Comparison of ENCODE assay signal across 1 cellular context in the genomic region with DNA sequence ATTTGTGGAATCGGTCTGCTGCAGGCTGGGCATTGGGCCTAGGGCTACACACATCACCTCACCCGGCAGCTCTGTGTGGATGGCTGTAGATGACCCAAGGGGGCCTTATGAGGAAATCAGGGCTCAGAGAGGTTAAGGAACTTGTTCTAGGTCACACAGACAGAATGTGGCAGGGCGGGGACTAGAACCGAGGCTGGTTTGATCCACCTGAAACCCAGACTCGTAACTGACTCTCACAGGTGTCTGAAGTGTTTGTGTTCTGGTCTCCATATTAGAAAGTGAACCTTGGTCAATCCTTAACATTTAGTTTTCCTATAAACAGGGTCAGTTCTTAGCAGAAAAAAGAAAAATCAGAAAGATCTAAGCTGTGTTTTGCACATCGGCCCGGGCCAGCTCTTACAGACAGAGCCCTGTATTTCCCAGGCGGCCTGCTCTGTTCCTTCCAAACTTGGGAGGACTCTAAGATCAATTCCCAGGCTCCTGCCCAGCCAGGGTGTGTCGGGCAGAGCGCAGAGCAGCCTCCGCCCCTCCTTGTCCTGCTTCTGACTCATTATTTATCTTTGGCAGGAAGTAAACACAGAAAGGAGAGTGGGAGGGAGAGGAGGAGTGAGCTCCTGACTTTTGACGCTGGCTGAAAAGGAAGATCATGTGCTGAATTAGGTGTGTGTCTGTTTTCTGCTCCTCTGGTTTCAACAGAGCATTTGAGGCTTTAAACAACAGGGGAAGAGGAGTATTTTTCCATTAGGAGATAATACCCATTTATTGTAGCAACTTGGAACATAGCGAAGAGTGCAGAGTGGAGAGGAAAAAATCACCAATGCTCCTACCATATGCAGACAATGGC.
A peak's percentile ranks its signal among the peaks of the same experiment; 100 is the strongest.
TF ChIP-seq lines count a peak whose summit lies in the region.

No MANE protein-coding gene starts in this region.

TF ChIP-seq in HepG2, 621 proteins besides CTCF, POLR2A, EP300 and RAD21 (continued from another document and continues in another):
- peak; percentile 91; the same call in 1 of the 2 replicates for TF ChIP-seq RERE (CRISPR knock-in tag; IDR thresholded peaks at IDR 0.05; ENCODE audit: low read depth)
- no peak for TF ChIP-seq NR3C1 (CRISPR knock-in tag; IDR thresholded peaks at IDR 0.05)
- TF ChIP-seq ZNF235 (CRISPR knock-in tag; IDR thresholded peaks at IDR 0.05; ENCODE audit: borderline replicate concordance): no peak
- TF ChIP-seq, protein P1, sequence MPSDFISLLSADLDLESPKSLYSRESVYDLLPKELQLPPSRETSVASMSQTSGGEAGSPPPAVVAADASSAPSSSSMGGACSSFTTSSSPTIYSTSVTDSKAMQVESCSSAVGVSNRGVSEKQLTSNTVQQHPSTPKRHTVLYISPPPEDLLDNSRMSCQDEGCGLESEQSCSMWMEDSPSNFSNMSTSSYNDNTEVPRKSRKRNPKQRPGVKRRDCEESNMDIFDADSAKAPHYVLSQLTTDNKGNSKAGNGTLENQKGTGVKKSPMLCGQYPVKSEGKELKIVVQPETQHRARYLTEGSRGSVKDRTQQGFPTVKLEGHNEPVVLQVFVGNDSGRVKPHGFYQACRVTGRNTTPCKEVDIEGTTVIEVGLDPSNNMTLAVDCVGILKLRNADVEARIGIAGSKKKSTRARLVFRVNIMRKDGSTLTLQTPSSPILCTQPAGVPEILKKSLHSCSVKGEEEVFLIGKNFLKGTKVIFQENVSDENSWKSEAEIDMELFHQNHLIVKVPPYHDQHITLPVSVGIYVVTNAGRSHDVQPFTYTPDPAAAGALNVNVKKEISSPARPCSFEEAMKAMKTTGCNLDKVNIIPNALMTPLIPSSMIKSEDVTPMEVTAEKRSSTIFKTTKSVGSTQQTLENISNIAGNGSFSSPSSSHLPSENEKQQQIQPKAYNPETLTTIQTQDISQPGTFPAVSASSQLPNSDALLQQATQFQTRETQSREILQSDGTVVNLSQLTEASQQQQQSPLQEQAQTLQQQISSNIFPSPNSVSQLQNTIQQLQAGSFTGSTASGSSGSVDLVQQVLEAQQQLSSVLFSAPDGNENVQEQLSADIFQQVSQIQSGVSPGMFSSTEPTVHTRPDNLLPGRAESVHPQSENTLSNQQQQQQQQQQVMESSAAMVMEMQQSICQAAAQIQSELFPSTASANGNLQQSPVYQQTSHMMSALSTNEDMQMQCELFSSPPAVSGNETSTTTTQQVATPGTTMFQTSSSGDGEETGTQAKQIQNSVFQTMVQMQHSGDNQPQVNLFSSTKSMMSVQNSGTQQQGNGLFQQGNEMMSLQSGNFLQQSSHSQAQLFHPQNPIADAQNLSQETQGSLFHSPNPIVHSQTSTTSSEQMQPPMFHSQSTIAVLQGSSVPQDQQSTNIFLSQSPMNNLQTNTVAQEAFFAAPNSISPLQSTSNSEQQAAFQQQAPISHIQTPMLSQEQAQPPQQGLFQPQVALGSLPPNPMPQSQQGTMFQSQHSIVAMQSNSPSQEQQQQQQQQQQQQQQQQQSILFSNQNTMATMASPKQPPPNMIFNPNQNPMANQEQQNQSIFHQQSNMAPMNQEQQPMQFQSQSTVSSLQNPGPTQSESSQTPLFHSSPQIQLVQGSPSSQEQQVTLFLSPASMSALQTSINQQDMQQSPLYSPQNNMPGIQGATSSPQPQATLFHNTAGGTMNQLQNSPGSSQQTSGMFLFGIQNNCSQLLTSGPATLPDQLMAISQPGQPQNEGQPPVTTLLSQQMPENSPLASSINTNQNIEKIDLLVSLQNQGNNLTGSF (CRISPR knock-in tag; IDR thresholded peaks at IDR 0.05): no peak
- TF ChIP-seq, protein P2, sequence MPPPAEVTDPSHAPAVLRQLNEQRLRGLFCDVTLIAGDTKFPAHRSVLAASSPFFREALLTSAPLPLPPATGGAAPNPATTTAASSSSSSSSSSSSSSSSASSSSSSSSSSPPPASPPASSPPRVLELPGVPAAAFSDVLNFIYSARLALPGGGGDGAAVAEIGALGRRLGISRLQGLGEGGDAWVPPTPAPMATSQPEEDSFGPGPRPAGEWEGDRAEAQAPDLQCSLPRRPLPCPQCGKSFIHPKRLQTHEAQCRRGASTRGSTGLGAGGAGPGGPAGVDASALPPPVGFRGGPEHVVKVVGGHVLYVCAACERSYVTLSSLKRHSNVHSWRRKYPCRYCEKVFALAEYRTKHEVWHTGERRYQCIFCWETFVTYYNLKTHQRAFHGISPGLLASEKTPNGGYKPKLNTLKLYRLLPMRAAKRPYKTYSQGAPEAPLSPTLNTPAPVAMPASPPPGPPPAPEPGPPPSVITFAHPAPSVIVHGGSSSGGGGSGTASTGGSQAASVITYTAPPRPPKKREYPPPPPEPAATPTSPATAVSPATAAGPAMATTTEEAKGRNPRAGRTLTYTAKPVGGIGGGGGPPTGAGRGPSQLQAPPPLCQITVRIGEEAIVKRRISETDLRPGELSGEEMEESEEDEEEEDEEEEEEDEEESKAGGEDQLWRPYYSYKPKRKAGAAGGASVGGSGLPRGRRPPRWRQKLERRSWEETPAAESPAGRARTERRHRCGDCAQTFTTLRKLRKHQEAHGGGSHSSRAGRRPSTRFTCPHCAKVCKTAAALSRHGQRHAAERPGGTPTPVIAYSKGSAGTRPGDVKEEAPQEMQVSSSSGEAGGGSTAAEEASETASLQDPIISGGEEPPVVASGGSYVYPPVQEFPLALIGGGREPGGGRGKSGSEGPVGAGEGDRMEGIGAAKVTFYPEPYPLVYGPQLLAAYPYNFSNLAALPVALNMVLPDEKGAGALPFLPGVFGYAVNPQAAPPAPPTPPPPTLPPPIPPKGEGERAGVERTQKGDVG (CRISPR knock-in tag; IDR thresholded peaks at IDR 0.05; ENCODE audit: borderline replicate concordance): no peak
- TF ChIP-seq ZNF564 (CRISPR knock-in tag; IDR thresholded peaks at IDR 0.05): 0 out of 2 replicates have a peak, but pooled peaks have one; percentile 46
- no peak for TF ChIP-seq KLF9 (CRISPR knock-in tag; IDR thresholded peaks at IDR 0.05; ENCODE audit: low read depth)
- TF ChIP-seq SP5 (CRISPR knock-in tag; IDR thresholded peaks at IDR 0.05; ENCODE audit: borderline replicate concordance, low read depth): peak; percentile 99
- TF ChIP-seq, protein P3, sequence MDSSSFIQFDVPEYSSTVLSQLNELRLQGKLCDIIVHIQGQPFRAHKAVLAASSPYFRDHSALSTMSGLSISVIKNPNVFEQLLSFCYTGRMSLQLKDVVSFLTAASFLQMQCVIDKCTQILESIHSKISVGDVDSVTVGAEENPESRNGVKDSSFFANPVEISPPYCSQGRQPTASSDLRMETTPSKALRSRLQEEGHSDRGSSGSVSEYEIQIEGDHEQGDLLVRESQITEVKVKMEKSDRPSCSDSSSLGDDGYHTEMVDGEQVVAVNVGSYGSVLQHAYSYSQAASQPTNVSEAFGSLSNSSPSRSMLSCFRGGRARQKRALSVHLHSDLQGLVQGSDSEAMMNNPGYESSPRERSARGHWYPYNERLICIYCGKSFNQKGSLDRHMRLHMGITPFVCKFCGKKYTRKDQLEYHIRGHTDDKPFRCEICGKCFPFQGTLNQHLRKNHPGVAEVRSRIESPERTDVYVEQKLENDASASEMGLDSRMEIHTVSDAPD (CRISPR knock-in tag; IDR thresholded peaks at IDR 0.05): 0 out of 2 replicates have a peak, but pooled peaks have one; percentile 38
- TF ChIP-seq ZBTB44 (CRISPR knock-in tag; IDR thresholded peaks at IDR 0.05): 0 out of 2 replicates have a peak, but pooled peaks have one; percentile 34
- TF ChIP-seq HNRNPUL1 (IDR thresholded peaks at IDR 0.05; ENCODE audit: low read depth, low read length): no peak
- no peak for TF ChIP-seq HOXA7 (CRISPR knock-in tag; IDR thresholded peaks at IDR 0.05)
- TF ChIP-seq, protein P4, sequence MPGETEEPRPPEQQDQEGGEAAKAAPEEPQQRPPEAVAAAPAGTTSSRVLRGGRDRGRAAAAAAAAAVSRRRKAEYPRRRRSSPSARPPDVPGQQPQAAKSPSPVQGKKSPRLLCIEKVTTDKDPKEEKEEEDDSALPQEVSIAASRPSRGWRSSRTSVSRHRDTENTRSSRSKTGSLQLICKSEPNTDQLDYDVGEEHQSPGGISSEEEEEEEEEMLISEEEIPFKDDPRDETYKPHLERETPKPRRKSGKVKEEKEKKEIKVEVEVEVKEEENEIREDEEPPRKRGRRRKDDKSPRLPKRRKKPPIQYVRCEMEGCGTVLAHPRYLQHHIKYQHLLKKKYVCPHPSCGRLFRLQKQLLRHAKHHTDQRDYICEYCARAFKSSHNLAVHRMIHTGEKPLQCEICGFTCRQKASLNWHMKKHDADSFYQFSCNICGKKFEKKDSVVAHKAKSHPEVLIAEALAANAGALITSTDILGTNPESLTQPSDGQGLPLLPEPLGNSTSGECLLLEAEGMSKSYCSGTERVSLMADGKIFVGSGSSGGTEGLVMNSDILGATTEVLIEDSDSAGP (CRISPR knock-in tag; IDR thresholded peaks at IDR 0.05; ENCODE audit: borderline replicate concordance): peak; percentile 53
- TF ChIP-seq SP1 (IDR thresholded peaks at IDR 0.05): no peak
- TF ChIP-seq SP1 (CRISPR knock-in tag; IDR thresholded peaks at IDR 0.05): 0 out of 2 replicates have a peak, but pooled peaks have one; percentile 53
- TF ChIP-seq MEIS1 (CRISPR knock-in tag; IDR thresholded peaks at IDR 0.05; ENCODE audit: borderline replicate concordance): peak; percentile 57; the same call in 1 of the 2 replicates
- no peak for TF ChIP-seq NFKBIZ (CRISPR knock-in tag; IDR thresholded peaks at IDR 0.05)
- no peak for TF ChIP-seq ZNF207 (IDR thresholded peaks at IDR 0.05; ENCODE audit: borderline replicate concordance)
- peak; percentile 98 for TF ChIP-seq ZNF768 (CRISPR knock-in tag; IDR thresholded peaks at IDR 0.05)
- TF ChIP-seq EZH2 (conservative IDR thresholded peaks at IDR 0.05; ENCODE audit: low read depth, low read length): no peak
- TF ChIP-seq STAG1 (CRISPR knock-in tag; IDR thresholded peaks at IDR 0.05): peak; percentile 27
